1 cellular context compared by ENCODE assay signal in genomic region chrX:12961191-12961718, GRCh38.
TF ChIP-seq lines count a peak whose summit lies in the region.

No MANE protein-coding gene starts in this region.

TF ChIP-seq in K562, 482 proteins besides CTCF, POLR2A, EP300 and RAD21:
- TF ChIP-seq MYNN (IDR thresholded peaks at IDR 0.05): no peak
- TF ChIP-seq MYNN (CRISPR knock-in tag; IDR thresholded peaks at IDR 0.05): no peak
